In the genomic region with DNA sequence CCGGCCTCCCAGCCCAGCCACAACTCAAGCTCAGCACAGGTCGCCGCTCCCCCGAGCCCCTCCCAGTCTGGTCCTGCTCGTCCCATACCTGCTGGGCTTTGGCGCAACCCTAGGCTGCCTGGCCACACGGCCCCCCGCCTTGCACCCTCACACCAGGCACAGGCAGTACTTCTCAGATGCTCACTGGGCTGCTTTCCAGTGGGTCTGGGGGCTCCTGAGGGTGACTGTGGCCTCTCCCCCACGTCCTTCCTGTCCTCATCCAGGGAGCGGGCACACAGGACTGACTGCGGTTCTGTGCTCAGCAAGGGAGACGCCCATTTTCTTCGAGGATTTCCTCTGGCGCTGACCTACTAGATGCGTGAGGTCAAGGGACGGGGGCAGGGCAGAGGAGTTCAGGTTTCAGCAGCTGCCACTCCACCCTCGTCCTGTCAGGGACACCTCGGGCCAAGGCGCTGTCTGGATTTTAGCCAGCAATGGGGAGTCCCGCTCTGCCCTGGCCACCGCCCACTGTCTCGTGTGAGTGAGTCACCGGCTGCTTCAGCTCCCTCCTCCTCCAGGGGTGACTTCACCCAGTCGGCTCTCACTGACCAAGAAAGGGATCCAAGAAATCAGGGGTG, we compare ENCODE assay signal across 8 cellular contexts.
A peak's percentile ranks its signal among the peaks of the same experiment; 100 is the strongest.
DNase-seq lines count a peak whose midpoint lies in the region; ATAC-seq and TF ChIP-seq lines count a peak whose summit lies in the region.

No MANE protein-coding gene starts in this region.

- no peaks in the 10 kb centered on the region for H3K9me3 ChIP-seq in right lobe of liver

- ATAC-seq in GM21529 (IDR thresholded peaks at IDR 0.05; ENCODE audit: unreplicated experiment) (peak; percentile 75), right lobe of liver (peak; percentile 73 to 85 (median 78)), HG03025 (IDR thresholded peaks at IDR 0.05; ENCODE audit: low FRiP score, unreplicated experiment) (no peak)

- no peak for TF ChIP-seq CTCF in right lobe of liver (IDR thresholded peaks at IDR 0.05)

- H3K27ac ChIP-seq in right lobe of liver: peak overlapping the region in 2 of 3 donors; percentile 3 to 65

- 35% methylated on average over 8 of the region's 24 CpGs for WGBS in right lobe of liver (ENCODE audit: insufficient coverage, low coverage, low lambda C conversion rate, missing lambda C conversion rate)

- TF ChIP-seq POLR2A in right lobe of liver (IDR thresholded peaks at IDR 0.05): no peak

- no peak overlapping the region for H3K4me3 ChIP-seq in right lobe of liver

- intact Hi-C loops in right lobe of liver (cut with DNase I): no loop called here

- H3K27me3 ChIP-seq in right lobe of liver: no peaks in the 10 kb centered on the region

- DNase-seq in CMK (ENCODE audit: low read depth) (peak; percentile 76), KG1 (lab: John Stamatoyannopoulos, UW) (peak; percentile 15), dermis blood vessel endothelial cell (peak; percentile 95), right lobe of liver (peak; percentile 87 to 97 (median 89))
- peak; percentile 76 for DNase-seq in activated CD4-positive, alpha-beta T cell treated with anti-CD3 and anti-CD28 coated beads for 48 hours
- DNase-seq in stimulated activated CD4-positive, alpha-beta T cell treated with anti-CD3 and anti-CD28 coated beads, Interleukin-4, amount 100 ng/mL, for 4 hours: peak; percentile 53 to 62

- peaks cover 0 to 5% (median 0%) of the 10 kb centered on the region in 4 donors for H3K4me1 ChIP-seq in right lobe of liver

- H3K36me3 ChIP-seq in right lobe of liver: no peaks in the 10 kb centered on the region

Comparison
In these comparisons a context has a peak if more than half of its experiments do, and no peak if none do; other contexts are left out.
1. DNase-seq: peak in every context shown above with its lines; median percentile 95 in dermis blood vessel endothelial cell; 89 in right lobe of liver; 76 in CMK; 76 in activated CD4-positive, alpha-beta T cell treated with anti-CD3 and anti-CD28 coated beads for 48 hours; 58 in stimulated activated CD4-positive, alpha-beta T cell treated with anti-CD3 and anti-CD28 coated beads, Interleukin-4, amount 100 ng/mL, for 4 hours; 15 in KG1.